8 cellular contexts compared by ENCODE assay signal in the genomic region with DNA sequence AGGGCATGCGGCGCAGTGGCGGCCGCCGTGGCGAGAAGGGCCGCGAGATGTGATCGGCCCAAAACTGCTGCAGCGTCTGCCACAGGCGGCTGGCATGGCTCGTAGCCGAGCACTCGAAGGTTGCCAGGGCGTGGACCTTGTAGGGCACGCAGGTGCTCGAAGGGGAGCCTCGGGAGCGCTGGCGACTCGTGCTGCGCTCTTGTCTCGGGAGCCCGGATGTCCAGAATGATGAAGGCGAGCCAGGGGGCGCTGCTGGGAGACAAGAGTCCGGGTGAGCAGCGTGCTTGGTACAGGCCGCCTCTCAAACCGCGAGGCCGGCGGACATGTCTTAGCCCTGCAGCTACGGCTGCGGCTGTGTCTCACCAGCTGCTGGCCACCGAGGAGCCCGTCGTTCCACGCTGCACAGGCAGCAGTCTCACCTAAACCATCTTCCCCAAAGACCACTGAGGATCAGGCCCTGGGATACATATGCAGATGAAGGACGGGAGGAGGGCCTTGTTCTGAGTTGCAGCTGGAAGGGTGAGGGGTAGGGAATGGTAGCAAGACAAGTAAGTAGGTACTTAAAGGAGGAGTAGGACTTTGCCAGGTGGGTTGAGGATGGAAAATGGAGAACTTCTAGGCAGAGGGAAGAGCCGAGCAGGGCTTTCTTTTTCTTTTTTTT. TPM values are rescaled to one million over a fixed set of nuclear protein-coding genes. Genes with fewer than 3 reads are reported as not detected.
DNase-seq lines count a peak whose midpoint lies in the region; ATAC-seq, FAIRE-seq and TF ChIP-seq lines count a peak whose summit lies in the region.

No MANE protein-coding gene starts in this region.

- POLR2A ChIA-PET in A673 (lab: Charles Lee; ENCODE audit: low non-redundant PET): no interaction called here

- no peak for FAIRE-seq in bronchial epithelial cell (lab: Jason Lieb, UNC)
- FAIRE-seq in kidney (lab: Jason Lieb, UNC): no peak

- CTCF ChIA-PET in A673 (lab: Charles Lee): no interaction called here

- peak; percentile 66 for DNase-seq in A673 (ENCODE audit: low spot score)
- DNase-seq in HUDEP-2 (lab: John Stamatoyannopoulos, UW; ENCODE audit: unreplicated experiment in 76 of 76): peak in 75 of 76 experiments; percentile 48 to 90 (median 81)
- DNase-seq in bronchial epithelial cell (ENCODE audit: low read depth): peak; percentile 38
- DNase-seq in kidney: peak; percentile 93
- peak; percentile 36 to 52 for DNase-seq in stimulated activated CD4-positive, alpha-beta T cell treated with anti-CD3 and anti-CD28 coated beads, Interleukin-15, amount 100 ng/mL, for 1 hour (ENCODE audit: low read depth in 1 of 2, low spot score in 1 of 2)
- no peak for DNase-seq in cerebellar nuclear complex (lab: John Stamatoyannopoulos, UW)

- no peaks in the 10 kb centered on the region for H3K9me3 ChIP-seq in A673 (ENCODE audit: low read depth, low read length, poor library complexity, severe bottlenecking)
- no peaks in the 10 kb centered on the region for H3K9me3 ChIP-seq in kidney (ENCODE audit: control insufficient read depth in 1 of 2, low read length in 2 of 2)

- H3K4me1 ChIP-seq in A673 (ENCODE audit: insufficient read depth, low read length, poor library complexity, severe bottlenecking) (peaks cover 8% of the 10 kb centered on the region), kidney (ENCODE audit: control insufficient read depth in 1 of 2, insufficient read depth in 1 of 2, low read depth in 1 of 2, low read length in 2 of 2) (peaks cover 11 to 13% of the 10 kb centered on the region in 2 donors)

- H3K36me3 ChIP-seq in A673 (ENCODE audit: insufficient read depth, low read length, poor library complexity, severe bottlenecking) (no peaks in the 10 kb centered on the region), bronchial epithelial cell (ENCODE audit: control insufficient read depth, insufficient read depth, low read length) (no peaks in the 10 kb centered on the region), kidney (ENCODE audit: control insufficient read depth in 1 of 2, insufficient read depth in 2 of 2, low read length in 2 of 2) (no peaks in the 10 kb centered on the region)

- TF ChIP-seq CTCF in A673 (conservative IDR thresholded peaks at IDR 0.05; ENCODE audit: low read depth, low read length) (peak; percentile 54), VCaP (conservative IDR thresholded peaks at IDR 0.05) (no peak), bronchial epithelial cell (IDR thresholded peaks at IDR 0.05; ENCODE audit: insufficient read depth, low read length, severe bottlenecking) (peak; percentile 47), kidney (IDR thresholded peaks at IDR 0.05; ENCODE audit: borderline replicate concordance, extremely low read depth, insufficient read depth) (peak; percentile 26)

- BruUV-seq in A673 (replicated peaks; lab: Mats Ljungman, UMichigan): no TSS peak

- H3K9ac ChIP-seq in kidney (ENCODE audit: low read length in 2 of 2): peak overlapping the region in 1 of 2 donors; percentile 99

- H3K4me3 ChIP-seq in A673 (ENCODE audit: low read depth, low read length, poor library complexity, severe bottlenecking) (peak overlapping the region; percentile 96), bronchial epithelial cell (ENCODE audit: low read depth, low read length) (peak overlapping the region; percentile 99), kidney (ENCODE audit: low read length in 2 of 2) (peak overlapping the region; percentile 79 to 94)

- intact Hi-C loops in A673 (cut with micrococcal nuclease; ENCODE audit: unreplicated experiment): no loop called here
- intact Hi-C loops in kidney (cut with DNase I): no loop called here

- H3K27me3 ChIP-seq in A673 (replicated peaks; ENCODE audit: insufficient read depth, low read depth, low read length, poor library complexity) (no peaks in the 10 kb centered on the region), bronchial epithelial cell (ENCODE audit: control insufficient read depth, insufficient read depth, low read length) (no peaks in the 10 kb centered on the region)

- peak; percentile 29 for ATAC-seq in GM19351 (IDR thresholded peaks at IDR 0.05; ENCODE audit: unreplicated experiment)

- H3K27ac ChIP-seq in A673 (ENCODE audit: low read depth, low read length, poor library complexity, severe bottlenecking): peak overlapping the region; percentile 92
- H3K27ac ChIP-seq in VCaP: peak overlapping the region; percentile 93
- peak overlapping the region in 1 of 2 donors; percentile 45 for H3K27ac ChIP-seq in kidney (ENCODE audit: low read depth in 2 of 2, low read length in 2 of 2)

RNA-seq across cellular contexts. Expression of a gene that starts 1.7 kb away (rescaled TPM):
- total RNA-seq in A673 (2021) (not detected in 2 replicates), bronchial epithelial cell (not detected in 2 replicates), kidney (not detected)
- polyA plus RNA-seq in kidney (ENCODE audit: insufficient read depth, low read depth, low replicate concordance): not detected

RNA-seq across cellular contexts. Expression of a gene that starts 19.6 kb away (rescaled TPM):
- total RNA-seq in A673 (2021) (598 and 609 TPM in 2 replicates), bronchial epithelial cell (925 and 1,015 TPM in 2 replicates), kidney (824 TPM)
- polyA plus RNA-seq in kidney (ENCODE audit: insufficient read depth, low read depth, low replicate concordance): 208 TPM

RNA-seq across cellular contexts. Expression of a gene that starts 53.5 kb away (rescaled TPM):
- total RNA-seq in A673 (2021) (34.3 and 34.4 TPM in 2 replicates), bronchial epithelial cell (4.2 TPM in 2 replicates), kidney (26.8 TPM)
- 5.3 TPM for polyA plus RNA-seq in kidney (ENCODE audit: insufficient read depth, low read depth, low replicate concordance)

RNA-seq across cellular contexts. Expression of a gene that starts 55.7 kb away (rescaled TPM):
- total RNA-seq in A673 (2021): 918 and 972 TPM in 2 replicates
- total RNA-seq in bronchial epithelial cell: 657 and 766 TPM in 2 replicates
- total RNA-seq in kidney: 564 TPM
- 191 TPM for polyA plus RNA-seq in kidney (ENCODE audit: insufficient read depth, low read depth, low replicate concordance)

Comparison
In these comparisons a context has a peak if more than half of its experiments do, and no peak if none do; other contexts are left out.
1. DNase-seq: peak in A673 (single experiment), HUDEP-2 (75 of 76), bronchial epithelial cell (single experiment), kidney (single experiment) and stimulated activated CD4-positive, alpha-beta T cell treated with anti-CD3 and anti-CD28 coated beads, Interleukin-15, amount 100 ng/mL, for 1 hour (2 of 2); none in cerebellar nuclear complex (0 of 2).
2. Peak in every context shown above with its lines, with median percentiles within 50 percentile points of each other: H3K4me3 ChIP-seq.